17 cellular contexts compared by ENCODE assay signal in the genomic region with DNA sequence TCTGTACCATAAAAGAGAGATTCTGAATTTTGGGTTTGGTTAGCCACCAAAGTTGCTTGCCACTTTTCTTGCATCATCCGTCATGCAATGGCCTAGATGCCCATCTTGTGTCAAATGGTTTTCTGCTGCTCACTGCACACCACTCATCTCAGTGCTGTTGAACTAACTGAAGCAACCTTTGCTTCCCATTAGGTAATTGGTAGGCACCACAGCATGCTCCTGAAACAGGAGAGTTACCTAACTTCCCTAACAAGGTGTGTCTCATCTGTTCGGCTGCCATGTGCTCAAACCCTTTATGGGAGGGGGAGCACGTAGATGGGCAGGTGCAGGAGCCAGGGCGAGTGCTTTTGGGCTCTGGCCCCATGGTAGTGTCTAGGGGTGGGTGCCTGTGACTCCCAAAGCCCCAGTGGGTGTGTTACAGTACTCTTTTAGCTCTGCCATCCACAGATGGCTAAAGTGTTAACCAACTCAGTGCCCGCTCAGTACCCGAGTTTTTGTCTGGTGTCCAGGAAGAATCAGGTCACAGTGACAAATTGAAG.
A peak's percentile ranks its signal among the peaks of the same experiment; 100 is the strongest.
DNase-seq lines count a peak whose midpoint lies in the region; ATAC-seq and TF ChIP-seq lines count a peak whose summit lies in the region.
"Had no signal": no experiment of that assay in that cellular context is flagged by ENCODE, and none has a peak within 500 bp of the region (broad histone marks: within the 10 kb centered on the region; RNA-seq: fewer than 3 reads in every experiment).

No MANE protein-coding gene starts in this region.

- no peak overlapping the region for H3K4me3 ChIP-seq in breast epithelium
- H3K4me3 ChIP-seq in epithelial cell of esophagus (ENCODE audit: low read length): no peak overlapping the region
- no peak overlapping the region for H3K4me3 ChIP-seq in right lobe of liver
- no peak overlapping the region for H3K4me3 ChIP-seq in upper lobe of right lung
- H3K4me3 ChIP-seq: GM23338 had no signal

- peaks cover 61% of the 10 kb centered on the region for H3K27me3 Mint-ChIP-seq in MCF 10A (ENCODE audit: insufficient read depth, unreplicated experiment)

- H3K36me3 Mint-ChIP-seq in MCF 10A (ENCODE audit: insufficient read depth, unreplicated experiment): no peaks in the 10 kb centered on the region
- H3K36me3 Mint-ChIP-seq: CD14-positive monocyte; CD8-positive, alpha-beta T cell had no signal

- CTCF ChIA-PET in MCF 10A (lab: Yijun Ruan, JAX): interaction anchor here (0.7 to 1.4 kb wide), 2 partner anchors 9 to 873 kb away, joined by 3 to 5 read pairs; no protein-coding TSS in a partner anchor

- intact Hi-C loops in MCF 10A (cut with micrococcal nuclease): no loop called here
- intact Hi-C loops in breast epithelium (cut with DNase I; ENCODE audit: low total_unique reads): no loop called here
- intact Hi-C loops in right lobe of liver (cut with DNase I): no loop called here
- intact Hi-C loops in upper lobe of right lung (cut with DNase I): no loop called here

- no peaks in the 10 kb centered on the region for H3K36me3 ChIP-seq in breast epithelium
- H3K36me3 ChIP-seq in right lobe of liver: no peaks in the 10 kb centered on the region
- no peaks in the 10 kb centered on the region for H3K36me3 ChIP-seq in upper lobe of right lung

- BruUV-seq in MCF 10A (replicated peaks; lab: Mats Ljungman, UMichigan): no TSS peak

- POLR2A ChIA-PET in MCF 10A (lab: Yijun Ruan, JAX): no interaction called here

- ATAC-seq in right lobe of liver (peak; percentile 70 to 89 (median 80)), upper lobe of right lung (peak; percentile 39)
- ATAC-seq: CD8-positive, alpha-beta T cell; GM23338 had no signal

- DNase-seq in MCF 10A (ENCODE audit: unreplicated experiment): peak; percentile 22
- DNase-seq in breast epithelium (ENCODE audit: low spot score in 2 of 2): no peak
- DNase-seq in epithelial cell of esophagus (ENCODE audit: low read depth): peak; percentile 16
- DNase-seq in right lobe of liver: peak in 1 of 3 donors; percentile 50
- DNase-seq in upper lobe of right lung: no peak
- DNase-seq in UCSD-AML1 (lab: John Stamatoyannopoulos, UW; ENCODE audit: unreplicated experiment): no peak
- DNase-seq in NCI-H69 (lab: John Stamatoyannopoulos, UW): no peak
- DNase-seq in NCI-H2107 (lab: John Stamatoyannopoulos, UW): no peak
- DNase-seq: CD8-positive, alpha-beta T cell; COR-L47; DMS153; DND-41; GF-D8; H9 had no signal

- H3K4me1 ChIP-seq in breast epithelium (no peaks in the 10 kb centered on the region), right lobe of liver (peaks cover 0 to 16% (median 0%) of the 10 kb centered on the region in 4 donors), upper lobe of right lung (no peaks in the 10 kb centered on the region)

- no peak overlapping the region for H3K4me3 Mint-ChIP-seq in MCF 10A (ENCODE audit: unreplicated experiment)
- H3K4me3 Mint-ChIP-seq: CD14-positive monocyte; CD8-positive, alpha-beta T cell; GM23338; H9 had no signal

- no peak overlapping the region for H3K27ac ChIP-seq in breast epithelium
- peak overlapping the region in 1 of 3 donors; percentile 65 for H3K27ac ChIP-seq in right lobe of liver
- no peak overlapping the region for H3K27ac ChIP-seq in upper lobe of right lung
- H3K27ac ChIP-seq: 22Rv1 had no signal

- H3K9me3 Mint-ChIP-seq in MCF 10A (ENCODE audit: unreplicated experiment): no peaks in the 10 kb centered on the region
- H3K9me3 Mint-ChIP-seq: CD14-positive monocyte; CD8-positive, alpha-beta T cell; GM23338; H9 had no signal

- no peak for TF ChIP-seq POLR2A in breast epithelium (IDR thresholded peaks at IDR 0.05)
- TF ChIP-seq POLR2A in right lobe of liver (IDR thresholded peaks at IDR 0.05): no peak

- H3K27me3 ChIP-seq in breast epithelium (no peaks in the 10 kb centered on the region), right lobe of liver (no peaks in the 10 kb centered on the region), upper lobe of right lung (no peaks in the 10 kb centered on the region)

- TF ChIP-seq CTCF in MCF 10A (IDR thresholded peaks at IDR 0.05; ENCODE audit: unreplicated experiment) (no peak), breast epithelium (IDR thresholded peaks at IDR 0.05) (no peak), epithelial cell of esophagus (IDR thresholded peaks at IDR 0.05; ENCODE audit: insufficient read depth, low read depth, low read length, missing control alignments) (no peak), right lobe of liver (IDR thresholded peaks at IDR 0.05) (no peak), upper lobe of right lung (IDR thresholded peaks at IDR 0.05) (no peak)

- H3K4me1 Mint-ChIP-seq in MCF 10A (ENCODE audit: insufficient read depth, unreplicated experiment): peaks cover 5% of the 10 kb centered on the region

- 48% methylated on average over 3 of the region's 6 CpGs for WGBS in right lobe of liver (ENCODE audit: insufficient coverage, low coverage, low lambda C conversion rate, missing lambda C conversion rate)

- no peak overlapping the region for H3K27ac Mint-ChIP-seq in MCF 10A (ENCODE audit: low read depth, unreplicated experiment)
- H3K27ac Mint-ChIP-seq: CD8-positive, alpha-beta T cell; GM23338; H9 had no signal

- H3K9me3 ChIP-seq in breast epithelium (no peaks in the 10 kb centered on the region), right lobe of liver (no peaks in the 10 kb centered on the region), upper lobe of right lung (no peaks in the 10 kb centered on the region)

Comparison
In these comparisons a context has a peak if more than half of its experiments do, and no peak if none do; other contexts are left out.
1. DNase-seq: peak in MCF 10A (single experiment) and epithelial cell of esophagus (single experiment); none in breast epithelium (0 of 2), upper lobe of right lung (single experiment), UCSD-AML1 (single experiment), NCI-H69 (single experiment) and NCI-H2107 (single experiment).